Comparison of ENCODE assay signal across 22 cellular contexts in genomic region chr1:204568576-204569206, GRCh38. TPM values are rescaled to one million over a fixed set of nuclear protein-coding genes. Genes with fewer than 3 reads are reported as not detected.
DNase-seq lines count a peak whose midpoint lies in the region; ATAC-seq, FAIRE-seq and TF ChIP-seq lines count a peak whose summit lies in the region.
"Had no signal": no experiment of that assay in that cellular context is flagged by ENCODE, and none has a peak within 500 bp of the region (broad histone marks: within the 10 kb centered on the region; RNA-seq: fewer than 3 reads in every experiment).

No MANE protein-coding gene starts in this region.

- TF ChIP-seq CTCF in H1 (IDR thresholded peaks at IDR 0.05; ENCODE audit: control extremely low read depth in 1 of 3, insufficient read depth in 1 of 3, low read depth in 1 of 3, low read length in 3 of 3) = no peak

- no peak overlapping the region for H3K56ac ChIP-seq in H1 (replicated peaks; ENCODE audit: insufficient read length, low read depth, low read length)

- H2AK5ac ChIP-seq in H1 (ENCODE audit: low read depth, low read length) = no peak overlapping the region

- in situ Hi-C loops in G401 (cut with HindIII; ENCODE audit: low sequenced_read_pairs) = no loop called here

- no peaks in the 10 kb centered on the region for H3K79me1 ChIP-seq in H1 (ENCODE audit: low read depth, low read length)

- H3K23me2 ChIP-seq in H1 (ENCODE audit: low read depth, low read length) = no peaks in the 10 kb centered on the region

- WGBS in H1 (ENCODE audit: extremely low coverage in 1 of 2, insufficient coverage in 1 of 2, insufficient read length in 1 of 2, insufficient replicate concordance in 2 of 2, low coverage in 1 of 2, low lambda C conversion rate in 2 of 2, missing lambda C conversion rate in 1 of 2), 2 experiments = 87% methylated on average over 8 of the region's 8 CpGs; no CpG with 5 or more reads in 1 of the 2 experiments

- H3K4ac ChIP-seq in H1 (replicated peaks; ENCODE audit: insufficient read length, low read depth, low read length) = no peak overlapping the region

- H4K8ac ChIP-seq in H1 (ENCODE audit: extremely low read depth, insufficient read depth, low read length) = no peak overlapping the region

- H3K4me1 Mint-ChIP-seq in activated naive CD4-positive, alpha-beta T cell treated with anti-CD3 and anti-CD28 coated beads, Interleukin-2, amount 10 ng/mL, durations not matched to agents 7 days and 5 days = peaks cover 53% of the 10 kb centered on the region
- H3K4me1 Mint-ChIP-seq in stimulated activated effector memory CD8-positive, alpha-beta T cell treated with anti-CD3 and anti-CD28 coated beads, Interleukin-12 subunit alpha, Interleukin-12 subunit beta, amount 100 ng/mL, for 72 hours = peaks cover 20% of the 10 kb centered on the region

- intact Hi-C loops in head of caudate nucleus (cut with DNase I) = loop anchor here (5.0 kb wide), 1 partner anchor 239 kb away; no protein-coding TSS in a partner anchor

- no peak overlapping the region for H2BK5ac ChIP-seq in H1 (ENCODE audit: low read depth, low read length)

- no peaks in the 10 kb centered on the region for H3K27me3 Mint-ChIP-seq in activated naive CD4-positive, alpha-beta T cell treated with anti-CD3 and anti-CD28 coated beads, Interleukin-2, amount 10 ng/mL, durations not matched to agents 7 days and 5 days
- H3K27me3 Mint-ChIP-seq: CD8-positive, alpha-beta memory T cell had no signal

- H4K20me1 ChIP-seq in H1 (replicated peaks in 1 of 2; ENCODE audit: control insufficient read depth in 1 of 2, insufficient read depth in 2 of 2, low read length in 2 of 2) = peaks cover 0 to 2% of the 10 kb centered on the region in 2 experiments
- H4K20me1 ChIP-seq: BLaER1 had no signal

- H3K9me3 Mint-ChIP-seq in activated naive CD4-positive, alpha-beta T cell treated with anti-CD3 and anti-CD28 coated beads, Interleukin-2, amount 10 ng/mL, durations not matched to agents 7 days and 5 days = no peaks in the 10 kb centered on the region
- no peaks in the 10 kb centered on the region for H3K9me3 Mint-ChIP-seq in stimulated activated effector memory CD8-positive, alpha-beta T cell treated with anti-CD3 and anti-CD28 coated beads, Interleukin-12 subunit alpha, Interleukin-12 subunit beta, amount 100 ng/mL, for 72 hours
- H3K9me3 Mint-ChIP-seq: CD8-positive, alpha-beta memory T cell had no signal

- POLR2A ChIA-PET in H1 (lab: Charles Lee; ENCODE audit: partially characterized antibody) = interaction anchor here (0.5 to 1.1 kb wide), 3 partner anchors 11 to 784 kb away, joined by 3 to 4 read pairs (median 3); no protein-coding TSS in a partner anchor

- no peak overlapping the region for H3K14ac ChIP-seq in H1 (ENCODE audit: insufficient read length)

- no peak overlapping the region for H3K4me2 ChIP-seq in H1 (ENCODE audit: insufficient read depth in 1 of 2, low read depth in 2 of 2, low read length in 2 of 2)
- H3K4me2 ChIP-seq: BLaER1 had no signal

- H4K5ac ChIP-seq in H1 (ENCODE audit: insufficient read length, low read depth, low read length) = no peak overlapping the region

- no peak overlapping the region for H3K4me3 Mint-ChIP-seq in activated naive CD4-positive, alpha-beta T cell treated with anti-CD3 and anti-CD28 coated beads, Interleukin-2, amount 10 ng/mL, durations not matched to agents 7 days and 5 days
- no peak overlapping the region for H3K4me3 Mint-ChIP-seq in stimulated activated effector memory CD8-positive, alpha-beta T cell treated with anti-CD3 and anti-CD28 coated beads, Interleukin-12 subunit alpha, Interleukin-12 subunit beta, amount 100 ng/mL, for 72 hours

- no peak for ATAC-seq in stimulated activated effector memory CD8-positive, alpha-beta T cell treated with anti-CD3 and anti-CD28 coated beads, Interleukin-12 subunit alpha, Interleukin-12 subunit beta, amount 100 ng/mL, for 72 hours

- H3K9ac ChIP-seq in H1 (replicated peaks in 1 of 4; ENCODE audit: extremely low read depth in 1 of 4, low read depth in 3 of 4, low read length in 3 of 4) = no peak overlapping the region
- H3K9ac ChIP-seq: BLaER1 had no signal

- H2BK120ac ChIP-seq in H1 (replicated peaks; ENCODE audit: low read depth, low read length) = no peak overlapping the region

- H2BK15ac ChIP-seq in H1 (ENCODE audit: low read length) = no peak overlapping the region

- TF ChIP-seq POLR2A in H1 (IDR thresholded peaks at IDR 0.05; ENCODE audit: control extremely low read depth in 1 of 2, low read depth in 2 of 2, low read length in 2 of 2) = no peak

- TF ChIP-seq RAD21 in H1 (IDR thresholded peaks at IDR 0.05 in 1 of 2, conservative IDR thresholded peaks at IDR 0.05 in 1 of 2; ENCODE audit: low read depth in 2 of 2, low read length in 2 of 2) = no peak

- no peaks in the 10 kb centered on the region; a peak in 1 of 7 replicates for H3K27me3 ChIP-seq in H1 (replicated peaks in 1 of 4; ENCODE audit: control insufficient read depth in 3 of 4, extremely low read depth in 1 of 4, insufficient read depth in 3 of 4, low read length in 3 of 4)
- H3K27me3 ChIP-seq: BLaER1 had no signal

- 0 out of 2 replicates have a peak overlapping the region, but pooled peaks have one; percentile 20 for H3K18ac ChIP-seq in H1 (ENCODE audit: extremely low read depth, low read length)

- H3K79me2 ChIP-seq in H1 (ENCODE audit: control insufficient read depth in 1 of 2, insufficient read depth in 2 of 2, low read length in 2 of 2) = no peaks in the 10 kb centered on the region

- no peak overlapping the region for H3K23ac ChIP-seq in H1 (ENCODE audit: insufficient read length)

- no peak for TF ChIP-seq EP300 in H1 (IDR thresholded peaks at IDR 0.05; ENCODE audit: borderline replicate concordance in 1 of 2, low read depth in 2 of 2, low read length in 2 of 2)

- H3K27ac Mint-ChIP-seq in activated naive CD4-positive, alpha-beta T cell treated with anti-CD3 and anti-CD28 coated beads, Interleukin-2, amount 10 ng/mL, durations not matched to agents 7 days and 5 days = peak overlapping the region; percentile 66
- peak overlapping the region; percentile 33 for H3K27ac Mint-ChIP-seq in stimulated activated effector memory CD8-positive, alpha-beta T cell treated with anti-CD3 and anti-CD28 coated beads, Interleukin-12 subunit alpha, Interleukin-12 subunit beta, amount 100 ng/mL, for 72 hours

- no peak overlapping the region for H3K27ac ChIP-seq in H1 (ENCODE audit: low read depth, low read length)
- H3K27ac ChIP-seq: BLaER1, SK-N-MC had no signal

- H2BK12ac ChIP-seq in H1 (ENCODE audit: low read depth, low read length) = no peak overlapping the region

- H3K36me3 Mint-ChIP-seq in activated naive CD4-positive, alpha-beta T cell treated with anti-CD3 and anti-CD28 coated beads, Interleukin-2, amount 10 ng/mL, durations not matched to agents 7 days and 5 days = peaks cover 45% of the 10 kb centered on the region
- peaks cover 40% of the 10 kb centered on the region for H3K36me3 Mint-ChIP-seq in stimulated activated effector memory CD8-positive, alpha-beta T cell treated with anti-CD3 and anti-CD28 coated beads, Interleukin-12 subunit alpha, Interleukin-12 subunit beta, amount 100 ng/mL, for 72 hours

- H4K91ac ChIP-seq in H1 (replicated peaks; ENCODE audit: insufficient read length, low read length) = no peak overlapping the region

- H2AFZ ChIP-seq in H1 (ENCODE audit: low read length) = no peak overlapping the region

- no peaks in the 10 kb centered on the region for H3K9me3 ChIP-seq in H1 (ENCODE audit: insufficient read depth in 2 of 2, low read depth in 1 of 2, low read length in 1 of 2)
- H3K9me3 ChIP-seq: BLaER1, HAP-1 had no signal

- peaks cover 9 to 39% (median 24%) of the 10 kb centered on the region in 4 experiments for H3K4me1 ChIP-seq in H1 (replicated peaks in 1 of 4; ENCODE audit: control insufficient read depth in 3 of 4, insufficient read depth in 4 of 4, low read length in 3 of 4)

- CTCF ChIA-PET in activated naive CD4-positive, alpha-beta T cell treated with anti-CD3 and anti-CD28 coated beads, Interleukin-2, amount 10 ng/mL, durations not matched to agents 7 days and 5 days (lab: Charles Lee) = interaction anchor here (1.4 to 7.3 kb wide), 3 partner anchors 55 to 237 kb away, joined by 6 to 148 read pairs (median 21); no protein-coding TSS in a partner anchor
- CTCF ChIA-PET in H1 (lab: Charles Lee; ENCODE audit: partially characterized antibody) = interaction anchor here (0.6 to 28.0 kb wide), 18 partner anchors 9 to 557 kb away, joined by 3 to 397 read pairs (median 4); partner anchors contain the start of gene LRRN2

- no peak for FAIRE-seq in H1 (lab: Jason Lieb, UNC)
- FAIRE-seq: D721Med had no signal

- H3K36me3 ChIP-seq in H1 (ENCODE audit: control insufficient read depth in 2 of 4, insufficient read depth in 4 of 4, low read length in 3 of 4) = no peaks in the 10 kb centered on the region; a peak in 1 of 8 replicates
- H3K36me3 ChIP-seq: HAP-1 had no signal

- no peak for DNase-seq in activated naive CD4-positive, alpha-beta T cell treated with anti-CD3 and anti-CD28 coated beads, Interleukin-2, amount 10 ng/mL, durations not matched to agents 7 days and 5 days
- DNase-seq in activated naive CD4-positive, alpha-beta T cell treated with anti-CD3 and anti-CD28 coated beads, Interleukin-2, amount 50 U/mL, for 16 hours = no peak
- DNase-seq in G401 (ENCODE audit: low spot score) (peak; percentile 26), H1 (ENCODE audit: low read depth in 1 of 2, low spot score in 2 of 2) (no peak), head of caudate nucleus (no peak), NCI-H1930 (lab: John Stamatoyannopoulos, UW) (no peak), NCI-H2029 treated with DMSO at 0.1 percent for 48 hours (lab: John Stamatoyannopoulos, UW) (no peak)
- DNase-seq in stimulated activated effector memory CD8-positive, alpha-beta T cell treated with anti-CD3 and anti-CD28 coated beads, Interleukin-12 subunit alpha, Interleukin-12 subunit beta, amount 100 ng/mL, for 72 hours (ENCODE audit: low spot score in 2 of 2) = no peak
- DNase-seq: CD8-positive, alpha-beta memory T cell; DND-41; GDM1; KG1; MV-4-11; NCI-H1417; NCI-H2081; NCI-H226; NCI-H524; SHP77 had no signal

- H3K4me3 ChIP-seq in H1 (ENCODE audit: extremely low read depth in 1 of 4, insufficient read depth in 2 of 4, low read depth in 3 of 4, low read length in 4 of 4) = no peak overlapping the region
- H3K4me3 ChIP-seq: BLaER1, HAP-1, SK-N-MC had no signal

- no peak overlapping the region for H2BK20ac ChIP-seq in H1 (ENCODE audit: low read length)

RNA-seq across cellular contexts. Expression of gene MDM4, which starts 52.5 kb away (rescaled TPM):
- 6.1 and 7.7 TPM in 2 replicates for total RNA-seq in G401 (2014; rRNA removed; shearing (Covaris generic))
- 81.7 and 84.9 TPM in 2 replicates for total RNA-seq in H1 (2021; fragmentation: NEBNext Ultra II Directional; extraction: Animal tissue kit (Norgen Biotek cat#: 25700))
- 10.0 and 10.8 TPM in 2 replicates for polyA plus RNA-seq in H1 (2011; rRNA removed)
- 12.8 TPM for polyA plus RNA-seq in H1 (2011; cell fraction: cytosol; rRNA removed)
- 23.1 TPM for polyA plus RNA-seq in H1 (2011; cell fraction: nucleus; rRNA removed)
- polyA plus RNA-seq in H1 (2012, experiment 1 of 2) = 9.8 to 13.2 TPM (median 11.4 TPM) in 4 replicates
- polyA plus RNA-seq in H1 (2012, experiment 2 of 2) = 2.0 TPM
- polyA plus RNA-seq in H1 (2013, experiment 1 of 2) = 20.5 TPM
- polyA plus RNA-seq in H1 (2013, experiment 2 of 2) = 18.6 TPM
- 75.0 and 83.5 TPM in 2 replicates for polyA minus RNA-seq in H1 (2011; rRNA and poly(A)+ RNA removed)
- polyA minus RNA-seq in H1 (2011; cell fraction: cytosol; rRNA and poly(A)+ RNA removed) = 26.9 TPM
- 109 TPM for polyA minus RNA-seq in H1 (2011; cell fraction: nucleus; rRNA and poly(A)+ RNA removed)
